1 cellular context compared by ENCODE assay signal in the genomic region with DNA sequence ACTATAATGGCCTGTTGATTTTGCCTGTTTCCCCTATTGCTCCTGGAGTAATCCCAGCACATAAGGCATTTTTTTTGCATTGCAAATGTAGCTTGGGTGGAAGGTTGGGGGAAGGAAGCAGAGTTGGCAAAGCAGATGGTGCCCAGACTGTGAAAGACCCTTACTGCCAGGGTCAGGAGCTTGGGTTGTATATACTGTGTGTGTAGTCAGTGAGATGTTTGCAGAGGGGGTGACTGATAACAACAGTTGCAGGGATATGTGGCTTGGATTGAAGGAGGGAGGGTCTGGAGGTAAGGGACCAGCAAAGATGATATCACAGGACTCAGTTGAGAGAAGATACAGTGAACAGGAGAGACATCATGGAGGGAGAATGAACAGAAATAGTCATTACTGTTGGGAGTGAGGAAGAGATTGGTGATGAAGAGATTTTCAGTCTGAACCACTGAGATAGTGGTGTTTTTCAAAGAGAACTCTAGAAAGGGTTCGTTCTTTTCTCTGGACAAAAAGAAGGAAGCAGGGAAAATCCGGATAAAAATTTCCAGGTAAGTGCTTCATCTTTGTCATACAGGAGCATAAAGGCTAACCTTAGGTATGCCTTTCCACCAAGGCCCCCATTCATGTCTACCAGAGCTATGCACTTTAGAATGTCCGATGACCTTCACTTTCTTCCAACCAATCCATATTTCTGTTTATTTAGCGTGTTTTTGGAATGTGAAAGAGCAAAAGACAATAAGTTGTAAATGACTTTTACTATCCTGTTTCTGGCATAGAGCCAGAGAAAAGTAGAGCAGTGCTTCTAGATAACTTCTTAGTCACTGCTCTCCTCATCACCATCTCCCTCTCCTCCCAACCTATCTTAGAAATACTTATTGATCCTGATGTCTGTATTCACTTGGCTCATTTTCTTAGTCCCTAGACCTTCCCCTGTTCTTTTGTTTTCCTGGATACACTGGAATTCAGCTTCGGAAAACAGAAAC.
TF ChIP-seq lines count a peak whose summit lies in the region.

No MANE protein-coding gene starts in this region.

TF ChIP-seq in HepG2, 621 proteins besides CTCF, POLR2A, EP300 and RAD21 (continued from another document):
- TF ChIP-seq, protein P1, sequence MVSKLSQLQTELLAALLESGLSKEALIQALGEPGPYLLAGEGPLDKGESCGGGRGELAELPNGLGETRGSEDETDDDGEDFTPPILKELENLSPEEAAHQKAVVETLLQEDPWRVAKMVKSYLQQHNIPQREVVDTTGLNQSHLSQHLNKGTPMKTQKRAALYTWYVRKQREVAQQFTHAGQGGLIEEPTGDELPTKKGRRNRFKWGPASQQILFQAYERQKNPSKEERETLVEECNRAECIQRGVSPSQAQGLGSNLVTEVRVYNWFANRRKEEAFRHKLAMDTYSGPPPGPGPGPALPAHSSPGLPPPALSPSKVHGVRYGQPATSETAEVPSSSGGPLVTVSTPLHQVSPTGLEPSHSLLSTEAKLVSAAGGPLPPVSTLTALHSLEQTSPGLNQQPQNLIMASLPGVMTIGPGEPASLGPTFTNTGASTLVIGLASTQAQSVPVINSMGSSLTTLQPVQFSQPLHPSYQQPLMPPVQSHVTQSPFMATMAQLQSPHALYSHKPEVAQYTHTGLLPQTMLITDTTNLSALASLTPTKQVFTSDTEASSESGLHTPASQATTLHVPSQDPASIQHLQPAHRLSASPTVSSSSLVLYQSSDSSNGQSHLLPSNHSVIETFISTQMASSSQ (IDR thresholded peaks at IDR 0.05; ENCODE audit: low read depth), result no peak
- TF ChIP-seq, protein P1 (CRISPR knock-in tag; IDR thresholded peaks at IDR 0.05; ENCODE audit: borderline replicate concordance), result peak; percentile 56; the same call in 1 of the 2 replicates
- TF ChIP-seq, protein P2, sequence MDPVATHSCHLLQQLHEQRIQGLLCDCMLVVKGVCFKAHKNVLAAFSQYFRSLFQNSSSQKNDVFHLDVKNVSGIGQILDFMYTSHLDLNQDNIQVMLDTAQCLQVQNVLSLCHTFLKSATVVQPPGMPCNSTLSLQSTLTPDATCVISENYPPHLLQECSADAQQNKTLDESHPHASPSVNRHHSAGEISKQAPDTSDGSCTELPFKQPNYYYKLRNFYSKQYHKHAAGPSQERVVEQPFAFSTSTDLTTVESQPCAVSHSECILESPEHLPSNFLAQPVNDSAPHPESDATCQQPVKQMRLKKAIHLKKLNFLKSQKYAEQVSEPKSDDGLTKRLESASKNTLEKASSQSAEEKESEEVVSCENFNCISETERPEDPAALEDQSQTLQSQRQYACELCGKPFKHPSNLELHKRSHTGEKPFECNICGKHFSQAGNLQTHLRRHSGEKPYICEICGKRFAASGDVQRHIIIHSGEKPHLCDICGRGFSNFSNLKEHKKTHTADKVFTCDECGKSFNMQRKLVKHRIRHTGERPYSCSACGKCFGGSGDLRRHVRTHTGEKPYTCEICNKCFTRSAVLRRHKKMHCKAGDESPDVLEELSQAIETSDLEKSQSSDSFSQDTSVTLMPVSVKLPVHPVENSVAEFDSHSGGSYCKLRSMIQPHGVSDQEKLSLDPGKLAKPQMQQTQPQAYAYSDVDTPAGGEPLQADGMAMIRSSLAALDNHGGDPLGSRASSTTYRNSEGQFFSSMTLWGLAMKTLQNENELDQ (CRISPR knock-in tag; IDR thresholded peaks at IDR 0.05; ENCODE audit: borderline replicate concordance), result no peak
